ENCODE assay signal across 33 cellular contexts in the genomic region with DNA sequence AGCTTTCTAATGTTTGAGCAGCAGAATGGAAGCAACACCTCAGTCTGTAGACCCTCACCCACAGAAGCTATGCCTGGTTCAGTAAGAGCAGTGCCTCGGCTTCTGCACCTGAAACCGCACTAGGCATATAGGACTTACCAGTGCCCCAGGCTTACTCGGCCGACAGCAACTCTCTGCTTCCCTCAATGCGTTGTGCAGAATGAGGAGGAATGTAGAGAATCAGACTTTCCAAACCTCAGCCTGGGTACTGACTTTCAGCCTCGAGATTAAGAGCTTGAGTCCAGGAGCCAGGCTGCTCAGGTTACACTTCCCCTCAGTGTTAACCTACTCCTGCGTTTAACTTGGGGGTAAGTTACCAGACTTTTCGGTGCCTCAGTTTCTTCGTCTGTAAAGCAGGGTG. TPM values are rescaled to one million over a fixed set of nuclear protein-coding genes. Genes with fewer than 3 reads are reported as not detected.
"Had no signal": no experiment of that assay in that cellular context is flagged by ENCODE, and none has a peak within 500 bp of the region (broad histone marks: within the 10 kb centered on the region; RNA-seq: fewer than 3 reads in every experiment).

No MANE protein-coding gene starts in this region.

- H3K27me3 ChIP-seq: ascending aorta, breast epithelium, cardiac muscle cell had no signal

- H3K36me3 ChIP-seq: ascending aorta, breast epithelium, cardiac muscle cell had no signal

- H3K9me3 ChIP-seq: ascending aorta, breast epithelium had no signal

- H3K27ac ChIP-seq: ascending aorta, cardiac muscle cell, coronary artery, dorsolateral prefrontal cortex, WERI-Rb-1 had no signal

- ATAC-seq: activated CD4-positive, alpha-beta T cell treated with anti-CD3 and anti-CD28 coated beads for 36 hours; activated CD8-positive, alpha-beta memory T cell treated with anti-CD3 and anti-CD28 coated beads, Interleukin-2, amount 10 ng/mL, durations not matched to agents 7 days and 5 days; activated CD8-positive, alpha-beta T cell treated with anti-CD3 and anti-CD28 coated beads, Interleukin-2, amount 10 ng/mL, durations not matched to agents 7 days and 5 days; activated naive CD4-positive, alpha-beta T cell treated with anti-CD3 and anti-CD28 coated beads, Interleukin-2, amount 50 U/mL, for 72 hours; esophagus mucosa; T-helper 17 cell had no signal

- DNase-seq: activated B cell treated with CpG ODN at 0.5 μM for 24 hours; activated CD4-positive, alpha-beta memory T cell treated with anti-CD3 and anti-CD28 coated beads for 36 hours; activated CD4-positive, alpha-beta T cell treated with anti-CD3 and anti-CD28 coated beads for 36 hours; activated CD4-positive, alpha-beta T cell treated with anti-CD3 and anti-CD28 coated beads, Interleukin-2, amount 10 ng/mL, durations not matched to agents 24 days and 14 days; activated CD4-positive, CD25-positive, alpha-beta regulatory T cell treated with anti-CD3 and anti-CD28 coated beads, Interleukin-2, amount 50 U/mL, for 72 hours; activated CD8-positive, alpha-beta memory T cell treated with anti-CD3 and anti-CD28 coated beads, Interleukin-2, amount 10 ng/mL, durations not matched to agents 7 days and 5 days; activated CD8-positive, alpha-beta memory T cell treated with anti-CD3 and anti-CD28 coated beads, Interleukin-2, amount 50 U/mL, for 4 hours; activated CD8-positive, alpha-beta T cell treated with anti-CD3 and anti-CD28 coated beads, Interleukin-2, amount 10 ng/mL, durations not matched to agents 7 days and 5 days; activated gamma-delta T cell; activated naive CD4-positive, alpha-beta T cell; activated naive CD4-positive, alpha-beta T cell treated with anti-CD3 and anti-CD28 coated beads, Interleukin-2, amount 10 ng/mL, durations not matched to agents 7 days and 5 days; activated naive CD8-positive, alpha-beta T cell treated with anti-CD3 and anti-CD28 coated beads, Interleukin-2, amount 10 ng/mL, durations not matched to agents 7 days and 5 days; activated T-cell treated with anti-CD3 and anti-CD28 coated beads, Interleukin-2, amount 50 U/mL, for 1 hour; activated T-cell treated with anti-CD3 and anti-CD28 coated beads, Interleukin-2, amount 50 U/mL, for 48 hours; central memory CD4-positive, alpha-beta T cell; cerebellar nuclear complex; dorsolateral prefrontal cortex; effector memory CD4-positive, alpha-beta T cell; foreskin fibroblast; head of caudate nucleus; T-helper 1 cell; T-helper 17 cell; T1000; WERI-Rb-1 had no signal

- FAIRE-seq: frontal cortex had no signal

- H3K4me3 ChIP-seq: ascending aorta, breast epithelium, cardiac muscle cell, coronary artery, dorsolateral prefrontal cortex had no signal

RNA-seq across cellular contexts. Expression of gene EYA2, which starts 8.6 kb away (rescaled TPM):
- total RNA-seq: activated CD4-positive, alpha-beta memory T cell treated with anti-CD3 and anti-CD28 coated beads for 36 hours; activated CD4-positive, alpha-beta T cell treated with anti-CD3 and anti-CD28 coated beads for 36 hours; activated CD4-positive, alpha-beta T cell treated with anti-CD3 and anti-CD28 coated beads, Interleukin-2, amount 10 ng/mL, durations not matched to agents 24 days and 14 days; activated CD8-positive, alpha-beta memory T cell treated with anti-CD3 and anti-CD28 coated beads for 36 hours; activated CD8-positive, alpha-beta memory T cell treated with anti-CD3 and anti-CD28 coated beads, Interleukin-2, amount 10 ng/mL, durations not matched to agents 7 days and 5 days; activated CD8-positive, alpha-beta T cell treated with anti-CD3 and anti-CD28 coated beads, Interleukin-2, amount 10 ng/mL, durations not matched to agents 7 days and 5 days; activated naive CD4-positive, alpha-beta T cell treated with anti-CD3 and anti-CD28 coated beads, Interleukin-2, amount 50 U/mL, for 72 hours; activated naive CD8-positive, alpha-beta T cell treated with anti-CD3 and anti-CD28 coated beads, Interleukin-2, amount 10 ng/mL, durations not matched to agents 7 days and 5 days; epithelial cell of proximal tubule had no signal
- polyA plus RNA-seq: cardiac muscle cell had no signal
